ENCODE assay signal across 9 cellular contexts in the genomic region with DNA sequence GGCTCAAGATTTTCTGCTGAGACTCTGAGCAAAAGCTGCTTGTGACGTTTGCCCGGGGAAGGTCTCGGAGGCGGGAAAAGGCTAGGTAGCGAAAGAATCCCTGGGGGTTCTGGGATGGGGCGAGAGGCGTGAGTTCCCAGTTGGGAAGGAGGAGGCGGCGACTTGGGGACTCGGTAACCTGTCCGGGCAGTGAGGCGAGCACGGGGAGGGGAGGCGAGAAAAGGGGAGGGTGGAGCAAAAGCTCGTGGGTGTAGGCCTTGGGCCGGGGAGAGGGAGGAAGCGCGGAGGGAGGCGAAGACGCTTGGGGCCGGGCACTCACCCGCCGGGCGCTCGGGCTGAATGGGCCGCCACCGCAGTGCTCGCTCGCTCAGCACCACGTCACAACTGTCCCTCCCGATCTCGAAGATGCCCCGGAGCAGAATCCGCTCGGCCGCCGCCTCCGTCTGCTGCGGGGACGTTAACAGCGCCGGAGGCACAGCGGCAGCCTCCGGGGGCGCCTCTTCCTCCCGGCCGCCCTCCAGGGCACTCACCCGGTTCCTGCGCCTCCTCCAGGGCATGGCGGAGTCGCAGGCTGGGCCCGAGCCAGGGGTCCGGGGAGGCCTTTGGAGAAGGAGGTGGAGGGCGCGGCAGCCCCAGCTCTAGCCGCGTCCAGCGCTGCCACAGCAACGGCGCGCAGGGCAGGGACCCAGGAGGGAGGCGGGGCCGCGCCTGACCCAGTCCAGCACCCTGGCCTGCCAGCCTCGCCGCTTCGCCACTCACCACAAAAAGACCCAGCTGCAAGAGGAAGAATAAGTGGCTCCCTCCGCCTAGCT. TPM values are rescaled to one million over a fixed set of nuclear protein-coding genes. Genes with fewer than 3 reads are reported as not detected.
DNase-seq lines count a peak whose midpoint lies in the region; ATAC-seq and TF ChIP-seq lines count a peak whose summit lies in the region.
"Had no signal": no experiment of that assay in that cellular context is flagged by ENCODE, and none has a peak within 500 bp of the region (broad histone marks: within the 10 kb centered on the region; RNA-seq: fewer than 3 reads in every experiment).

A gene with protein sequence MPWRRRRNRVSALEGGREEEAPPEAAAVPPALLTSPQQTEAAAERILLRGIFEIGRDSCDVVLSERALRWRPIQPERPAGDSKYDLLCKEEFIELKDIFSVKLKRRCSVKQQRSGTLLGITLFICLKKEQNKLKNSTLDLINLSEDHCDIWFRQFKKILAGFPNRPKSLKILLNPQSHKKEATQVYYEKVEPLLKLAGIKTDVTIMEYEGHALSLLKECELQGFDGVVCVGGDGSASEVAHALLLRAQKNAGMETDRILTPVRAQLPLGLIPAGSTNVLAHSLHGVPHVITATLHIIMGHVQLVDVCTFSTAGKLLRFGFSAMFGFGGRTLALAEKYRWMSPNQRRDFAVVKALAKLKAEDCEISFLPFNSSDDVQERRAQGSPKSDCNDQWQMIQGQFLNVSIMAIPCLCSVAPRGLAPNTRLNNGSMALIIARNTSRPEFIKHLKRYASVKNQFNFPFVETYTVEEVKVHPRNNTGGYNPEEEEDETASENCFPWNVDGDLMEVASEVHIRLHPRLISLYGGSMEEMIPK (minus strand): TSS at position 656 of the 812 bp plus-strand sequence. CDS start 99 bp downstream, at position 557.

- H3K4me3 Mint-ChIP-seq in activated CD4-positive, alpha-beta T cell treated with anti-CD3 and anti-CD28 coated beads for 36 hours: peak within 1 kb of the TSS; percentile 66
- peak within 1 kb of the TSS; percentile 67 for H3K4me3 Mint-ChIP-seq in activated CD8-positive, alpha-beta T cell treated with anti-CD3 and anti-CD28 coated beads for 36 hours

- TF ChIP-seq CTCF in IMR-90 (conservative IDR thresholded peaks at IDR 0.05; ENCODE audit: low read depth, low read length) (no peak), foreskin keratinocyte (conservative IDR thresholded peaks at IDR 0.05) (no peak), neutrophil (IDR thresholded peaks at IDR 0.05) (no peak)
- TF ChIP-seq CTCF in activated CD8-positive, alpha-beta T cell treated with anti-CD3 and anti-CD28 coated beads for 36 hours (IDR thresholded peaks at IDR 0.05): no peak

- no peak within 1 kb of the TSS for H3K4ac ChIP-seq in IMR-90 (ENCODE audit: low read depth, low read length)

- TF ChIP-seq RAD21 in IMR-90 (IDR thresholded peaks at IDR 0.05; ENCODE audit: low read length): no peak

- peak within 1 kb of the TSS; percentile 39 for H3K4me3 ChIP-seq in IMR-90 (ENCODE audit: insufficient read depth, low read depth, low read length)
- peak within 1 kb of the TSS; percentile 23 to 55 for H3K4me3 ChIP-seq in neutrophil (ENCODE audit: low read depth in 1 of 2, low read length in 1 of 2)

- H4K20me1 ChIP-seq in IMR-90 (ENCODE audit: insufficient read depth, low read length): no peaks in the 10 kb centered on the region

- no peak within 1 kb of the TSS for H3K23ac ChIP-seq in IMR-90 (ENCODE audit: low read depth, low read length)

- peak; percentile 80 for ATAC-seq in activated CD4-positive, alpha-beta T cell treated with anti-CD3 and anti-CD28 coated beads for 36 hours
- ATAC-seq in GM21825 (IDR thresholded peaks at IDR 0.05; ENCODE audit: unreplicated experiment) (peak; percentile 87), IMR-90 (ENCODE audit: low read depth) (peak; percentile 87), foreskin keratinocyte (peak; percentile 79)
- peak; percentile 86 for ATAC-seq in activated CD8-positive, alpha-beta T cell treated with anti-CD3 and anti-CD28 coated beads for 36 hours

- BruUV-seq in IMR-90 (replicated peaks; lab: Mats Ljungman, UMichigan): no TSS peak

- H3K27ac Mint-ChIP-seq in activated CD4-positive, alpha-beta T cell treated with anti-CD3 and anti-CD28 coated beads for 36 hours: no peak within 1 kb of the TSS
- H3K27ac Mint-ChIP-seq in activated CD8-positive, alpha-beta T cell treated with anti-CD3 and anti-CD28 coated beads for 36 hours: no peak within 1 kb of the TSS

- CTCF ChIA-PET in activated CD4-positive, alpha-beta T cell treated with anti-CD3 and anti-CD28 coated beads for 36 hours (lab: Charles Lee): interaction anchor here (0.6 to 1.4 kb wide), 5 partner anchors 10 to 106 kb away, joined by 3 to 5 read pairs (median 3); no protein-coding TSS in a partner anchor
- CTCF ChIA-PET in IMR-90 (lab: Yijun Ruan, JAX): no interaction called here
- CTCF ChIA-PET in activated CD8-positive, alpha-beta T cell treated with anti-CD3 and anti-CD28 coated beads for 36 hours (lab: Charles Lee): interaction anchor here (1.2 to 2.9 kb wide), 7 partner anchors 9 to 597 kb away, joined by 3 to 8 read pairs (median 4); a partner anchor contains a TSS

- POLR2A ChIA-PET in activated CD4-positive, alpha-beta T cell treated with anti-CD3 and anti-CD28 coated beads for 36 hours (lab: Charles Lee): no interaction called here
- POLR2A ChIA-PET in IMR-90 (lab: Charles Lee; ENCODE audit: unreplicated experiment): no interaction called here
- POLR2A ChIA-PET in activated CD8-positive, alpha-beta T cell treated with anti-CD3 and anti-CD28 coated beads for 36 hours (lab: Charles Lee): no interaction called here

- intact Hi-C loops in activated CD4-positive, alpha-beta T cell treated with anti-CD3 and anti-CD28 coated beads for 36 hours (cut with DNase I, micrococcal nuclease): no loop called here
- intact Hi-C loops in IMR-90 (cut with micrococcal nuclease): no loop called here
- intact Hi-C loops in activated CD8-positive, alpha-beta T cell treated with anti-CD3 and anti-CD28 coated beads for 36 hours (cut with micrococcal nuclease): no loop called here

- no peak within 1 kb of the TSS for H4K8ac ChIP-seq in IMR-90 (ENCODE audit: low read depth in 2 of 2, low read length in 2 of 2)

- peak; percentile 48 for DNase-seq in activated CD4-positive, alpha-beta T cell treated with anti-CD3 and anti-CD28 coated beads for 36 hours
- no peak for DNase-seq in activated CD4-positive, alpha-beta T cell treated with anti-CD3 and anti-CD28 coated beads, Interleukin-2, amount 50 U/mL, for 1 hour
- DNase-seq in IMR-90 (peak; percentile 2), foreskin keratinocyte (no peak), dedifferentiated amniotic fluid mesenchymal stem cell (ENCODE audit: extremely low spot score) (no peak)
- DNase-seq in activated CD8-positive, alpha-beta T cell treated with anti-CD3 and anti-CD28 coated beads for 36 hours: peak; percentile 50
- DNase-seq: DND-41 had no signal

- no peak within 1 kb of the TSS for H3K9ac ChIP-seq in IMR-90 (ENCODE audit: low read depth, low read length)

- H2AK9ac ChIP-seq in IMR-90 (replicated peaks; ENCODE audit: low read depth, low read length, poor library complexity): peak within 1 kb of the TSS; percentile 57

- no peak within 1 kb of the TSS for H2BK15ac ChIP-seq in IMR-90 (ENCODE audit: low read depth, low read length)

- WGBS in IMR-90 (ENCODE audit: extremely low coverage in 2 of 2, insufficient read length in 1 of 2), 2 experiments: 0% methylated on average over 25 of the region's 68 CpGs; no CpG with 5 or more reads in 1 of the 2 experiments

- H3K56ac ChIP-seq in IMR-90 (ENCODE audit: extremely low read depth, insufficient read depth, low read length): no peak within 1 kb of the TSS

- H3K27me3 Mint-ChIP-seq in activated CD4-positive, alpha-beta T cell treated with anti-CD3 and anti-CD28 coated beads for 36 hours: peaks cover 37% of the 10 kb centered on the region
- H3K27me3 Mint-ChIP-seq in activated CD8-positive, alpha-beta T cell treated with anti-CD3 and anti-CD28 coated beads for 36 hours: peaks cover 43% of the 10 kb centered on the region

- H3K14ac ChIP-seq in IMR-90 (replicated peaks; ENCODE audit: low read depth, low read length): no peak within 1 kb of the TSS

- in situ Hi-C loops in IMR-90 (cut with MboI; ENCODE audit: low sequenced_read_pairs): no loop called here

- TF ChIP-seq POLR2A in IMR-90 (IDR thresholded peaks at IDR 0.05; ENCODE audit: low read depth, low read length): no peak

- H3K27ac ChIP-seq in IMR-90 (ENCODE audit: insufficient read depth, low read length) (no peak within 1 kb of the TSS), foreskin keratinocyte (no peak within 1 kb of the TSS), neutrophil (no peak within 1 kb of the TSS)

- H3K9me3 ChIP-seq in IMR-90 (ENCODE audit: control insufficient read depth, insufficient read depth, low read length) (no peaks in the 10 kb centered on the region), neutrophil (no peaks in the 10 kb centered on the region)

- H3K36me3 Mint-ChIP-seq in activated CD4-positive, alpha-beta T cell treated with anti-CD3 and anti-CD28 coated beads for 36 hours (ENCODE audit: low read depth): no peaks in the 10 kb centered on the region
- H3K36me3 Mint-ChIP-seq in activated CD8-positive, alpha-beta T cell treated with anti-CD3 and anti-CD28 coated beads for 36 hours (ENCODE audit: low read depth): no peaks in the 10 kb centered on the region

- H3K27me3 ChIP-seq in IMR-90 (ENCODE audit: control insufficient read depth, insufficient read depth, low read length) (peaks cover 35% of the 10 kb centered on the region), foreskin keratinocyte (peaks cover 99% of the 10 kb centered on the region), neutrophil (peaks cover 89% of the 10 kb centered on the region)

- H2AFZ ChIP-seq in IMR-90 (replicated peaks; ENCODE audit: low read length, poor library complexity): peak within 1 kb of the TSS; percentile 91

- H3K9me1 ChIP-seq in IMR-90 (ENCODE audit: insufficient read depth, low read length): no peaks in the 10 kb centered on the region

- H2BK120ac ChIP-seq in IMR-90 (ENCODE audit: low read depth, low read length): no peak within 1 kb of the TSS

- H3K79me1 ChIP-seq in IMR-90 (ENCODE audit: low read depth in 1 of 2, low read length in 2 of 2): no peaks in the 10 kb centered on the region

- 0 out of 2 replicates have a peak, but pooled peaks cover 2% of the 10 kb centered on the region for H3K4me1 ChIP-seq in IMR-90 (ENCODE audit: control insufficient read depth, insufficient read depth, low read length)
- H3K4me1 ChIP-seq in foreskin keratinocyte: no peaks in the 10 kb centered on the region
- peaks cover 11 to 16% of the 10 kb centered on the region in 2 experiments for H3K4me1 ChIP-seq in neutrophil (ENCODE audit: control insufficient read depth in 1 of 2, insufficient read depth in 1 of 2, low read depth in 1 of 2, low read length in 1 of 2)

- no peaks in the 10 kb centered on the region for H3K36me3 ChIP-seq in IMR-90 (ENCODE audit: control insufficient read depth, insufficient read depth, low read length)
- no peaks in the 10 kb centered on the region for H3K36me3 ChIP-seq in neutrophil

- no peaks in the 10 kb centered on the region for H3K9me3 Mint-ChIP-seq in activated CD4-positive, alpha-beta T cell treated with anti-CD3 and anti-CD28 coated beads for 36 hours (ENCODE audit: low read depth)
- H3K9me3 Mint-ChIP-seq in activated CD8-positive, alpha-beta T cell treated with anti-CD3 and anti-CD28 coated beads for 36 hours: no peaks in the 10 kb centered on the region

- no peak within 1 kb of the TSS for H2BK5ac ChIP-seq in IMR-90 (ENCODE audit: low read depth, low read length, poor library complexity, severe bottlenecking)

- no peak within 1 kb of the TSS for H4K91ac ChIP-seq in IMR-90 (ENCODE audit: insufficient read depth, low read depth, low read length)

- H2BK20ac ChIP-seq in IMR-90 (ENCODE audit: low read depth, low read length): no peak within 1 kb of the TSS

- H3K4me1 Mint-ChIP-seq in activated CD4-positive, alpha-beta T cell treated with anti-CD3 and anti-CD28 coated beads for 36 hours: peaks cover 6% of the 10 kb centered on the region
- peaks cover 8% of the 10 kb centered on the region for H3K4me1 Mint-ChIP-seq in activated CD8-positive, alpha-beta T cell treated with anti-CD3 and anti-CD28 coated beads for 36 hours (ENCODE audit: low read depth)

- dilution Hi-C loops in IMR-90 (cut with HindIII; ENCODE audit: low sequenced_read_pairs, unreplicated experiment): no loop called here

- H3K18ac ChIP-seq in IMR-90 (ENCODE audit: low read depth, low read length): no peak within 1 kb of the TSS

- no peak within 1 kb of the TSS for H4K5ac ChIP-seq in IMR-90 (ENCODE audit: low read depth, low read length)

- H2AK5ac ChIP-seq in IMR-90 (ENCODE audit: low read depth, low read length): no peak within 1 kb of the TSS

- peak within 1 kb of the TSS; percentile 88 for H3K4me2 ChIP-seq in IMR-90 (ENCODE audit: low read depth, low read length)

RNA-seq across cellular contexts. Expression of the gene that starts here (rescaled TPM):
- under 1 TPM in 1 of 2 experiments, not detected in 1; 0.07 TPM for total RNA-seq in activated CD4-positive, alpha-beta T cell treated with anti-CD3 and anti-CD28 coated beads for 36 hours
- total RNA-seq in IMR-90 (2012; rRNA removed) (under 0.01 TPM in 1 of 2 replicates, not detected in the other), foreskin keratinocyte (not detected in 2 replicates)
- polyA plus RNA-seq in IMR-90 (2012; rRNA removed) (not detected in 2 replicates), foreskin keratinocyte (0.01 TPM in 1 of 2 replicates, not detected in the other)
- polyA plus RNA-seq in IMR-90 (2012; cell fraction: cytosol; rRNA removed): not detected in 2 replicates
- not detected in 2 replicates for polyA plus RNA-seq in IMR-90 (2012; cell fraction: nucleus; rRNA removed; ENCODE audit: low replicate concordance)
- total RNA-seq in activated CD8-positive, alpha-beta T cell treated with anti-CD3 and anti-CD28 coated beads for 36 hours: under 1 TPM; 0.11 to 0.20 TPM

Comparison
In these comparisons a context has a peak if more than half of its experiments do, and no peak if none do; other contexts are left out.
1. Peak in DNase-seq and ATAC-seq in activated CD4-positive, alpha-beta T cell treated with anti-CD3 and anti-CD28 coated beads for 36 hours; RNA of the gene not detected or under 1 TPM.
2. Peak in DNase-seq, ATAC-seq, H3K4me3 ChIP-seq and H3K4me2 ChIP-seq in IMR-90; RNA of the gene not detected or under 1 TPM.
3. Peak in DNase-seq and ATAC-seq in activated CD8-positive, alpha-beta T cell treated with anti-CD3 and anti-CD28 coated beads for 36 hours; RNA of the gene not detected or under 1 TPM.
4. Peak in ATAC-seq in foreskin keratinocyte; RNA of the gene not detected or under 1 TPM.